In genomic region chr19:5680083-5680436, GRCh38 we compare ENCODE assay signal across 9 cellular contexts. TPM values are rescaled to one million over a fixed set of nuclear protein-coding genes. Genes with fewer than 3 reads are reported as not detected.
A peak's percentile ranks its signal among the peaks of the same experiment; 100 is the strongest.
DNase-seq lines count a peak whose midpoint lies in the region; ATAC-seq and TF ChIP-seq lines count a peak whose summit lies in the region.
"Had no signal": no experiment of that assay in that cellular context is flagged by ENCODE, and none has a peak within 500 bp of the region (broad histone marks: within the 10 kb centered on the region; RNA-seq: fewer than 3 reads in every experiment).

No MANE protein-coding gene starts in this region.

- peaks cover 0 to 2% (median 0%) of the 10 kb centered on the region in 7 donors for H3K9me3 Mint-ChIP-seq in CD14-positive monocyte

- DNase-seq in CD14-positive monocyte (ENCODE audit: low spot score) (no peak), Karpas-422 (no peak), coronary artery (ENCODE audit: low spot score) (no peak), lung microvascular endothelial cell (ENCODE audit: low read depth in 2 of 2) (peak; percentile 38 to 70), upper lobe of right lung (peak; percentile 78), NCI-H524 treated with DMSO at 0.1 percent for 48 hours (lab: John Stamatoyannopoulos, UW) (no peak), NOMO-1 treated with dmso at 0.1 percent for 144 hours (lab: John Stamatoyannopoulos, UW; ENCODE audit: unreplicated experiment) (no peak)

- H3K4me2 ChIP-seq in Karpas-422 (ENCODE audit: low read depth, low read length, poor library complexity, severe bottlenecking) = peak overlapping the region; percentile 84

- H2AFZ ChIP-seq in Karpas-422 (ENCODE audit: low read length) = peak overlapping the region; percentile 28; the same call in 1 of the 2 replicates

- H3K4me1 ChIP-seq in Karpas-422 (ENCODE audit: low read length) (peaks cover 16% of the 10 kb centered on the region), upper lobe of right lung (peaks cover 12% of the 10 kb centered on the region)

- H3K9me3 ChIP-seq in Karpas-422 (ENCODE audit: low read length) = no peaks in the 10 kb centered on the region
- H3K9me3 ChIP-seq in upper lobe of right lung = no peaks in the 10 kb centered on the region

- H3K27ac ChIP-seq in Karpas-422 (ENCODE audit: low read length) (peak overlapping the region; percentile 25; the same call in 1 of the 2 replicates), coronary artery (peak overlapping the region; percentile 89 to 94), upper lobe of right lung (peak overlapping the region; percentile 96)

- H3K9ac ChIP-seq in Karpas-422 (ENCODE audit: low read length) = peak overlapping the region; percentile 82

- no peaks in the 10 kb centered on the region for H4K20me1 ChIP-seq in Karpas-422 (ENCODE audit: insufficient read depth, low read depth, low read length)

- no peak for TF ChIP-seq CTCF in CD14-positive monocyte (IDR thresholded peaks at IDR 0.05)
- no peak for TF ChIP-seq CTCF in coronary artery (IDR thresholded peaks at IDR 0.05)
- no peak for TF ChIP-seq CTCF in upper lobe of right lung (IDR thresholded peaks at IDR 0.05)

- H3K9me2 ChIP-seq in Karpas-422 (replicated peaks; ENCODE audit: insufficient read depth, low read length) = no peaks in the 10 kb centered on the region

- peaks cover 0 to 5% (median 5%) of the 10 kb centered on the region in 3 donors for H3K27me3 Mint-ChIP-seq in CD14-positive monocyte (ENCODE audit: low read depth in 3 of 3)

- H3K36me3 ChIP-seq in Karpas-422 (ENCODE audit: insufficient read depth, low read length) = no peaks in the 10 kb centered on the region
- H3K36me3 ChIP-seq in upper lobe of right lung = no peaks in the 10 kb centered on the region

- H3K4me3 ChIP-seq in Karpas-422 (ENCODE audit: low read length) (peak overlapping the region; percentile 88), coronary artery (peak overlapping the region; percentile 93), upper lobe of right lung (peak overlapping the region; percentile 95)

- intact Hi-C loops in CD14-positive monocyte (cut with micrococcal nuclease) = loop anchor here (2.0 to 10.0 kb wide), 4 partner anchors 57 to 695 kb away; partner anchors contain the start of genes ALKBH7 (in 1 of the 2), DUS3L (in 1 of the 2), NDUFA11 (in 1 of the 2) and PSPN (in 1 of the 2)
- intact Hi-C loops in upper lobe of right lung (cut with DNase I) = no loop called here

- H3K79me2 ChIP-seq in Karpas-422 (ENCODE audit: low read length) = 0 out of 2 replicates have a peak, but pooled peaks cover 3% of the 10 kb centered on the region

- H3K36me3 Mint-ChIP-seq in CD14-positive monocyte = no peaks in the 10 kb centered on the region

- peak overlapping the region; percentile 94 to 99 (median 98) for H3K27ac Mint-ChIP-seq in CD14-positive monocyte

- ATAC-seq in upper lobe of right lung = peak; percentile 0
- no peak for ATAC-seq in GM18502 (IDR thresholded peaks at IDR 0.05; ENCODE audit: poor library complexity, unreplicated experiment)

- H3K4me1 Mint-ChIP-seq in CD14-positive monocyte = peaks cover 21% of the 10 kb centered on the region

- peak overlapping the region; percentile 97 to 99 for H3K4me3 Mint-ChIP-seq in CD14-positive monocyte

- H3K27me3 ChIP-seq in Karpas-422 (ENCODE audit: low read length) (no peaks in the 10 kb centered on the region), upper lobe of right lung (no peaks in the 10 kb centered on the region)

RNA-seq across cellular contexts. Expression of gene MICOS13, which starts 0.3 kb away (rescaled TPM):
- polyA plus RNA-seq in CD14-positive monocyte = 10 to 100 TPM; 78.6 to 82.7 TPM
- 63.4 and 118 TPM in 2 replicates for total RNA-seq in Karpas-422 (2014; rRNA removed; shearing (Covaris generic); ENCODE audit: low replicate concordance)
- total RNA-seq in lung microvascular endothelial cell (44.7 and 65.3 TPM in 2 replicates), upper lobe of right lung (48.3 TPM)

RNA-seq across cellular contexts. Expression of gene HSD11B1L, which starts 0.8 kb away (rescaled TPM):
- 1 to 10 TPM; 1.9 to 2.4 TPM for polyA plus RNA-seq in CD14-positive monocyte
- 6.9 and 9.0 TPM in 2 replicates for total RNA-seq in Karpas-422 (2014; rRNA removed; shearing (Covaris generic); ENCODE audit: low replicate concordance)
- total RNA-seq in lung microvascular endothelial cell (6.1 and 9.1 TPM in 2 replicates), upper lobe of right lung (6.6 TPM)

RNA-seq across cellular contexts. Expression of gene RPL36, which starts 10.0 kb away (rescaled TPM):
- 100 to 1,000 TPM; 627 to 708 TPM for polyA plus RNA-seq in CD14-positive monocyte
- 3,189 and 3,229 TPM in 2 replicates for total RNA-seq in Karpas-422 (2014; rRNA removed; shearing (Covaris generic); ENCODE audit: low replicate concordance)
- 763 and 989 TPM in 2 replicates for total RNA-seq in lung microvascular endothelial cell
- 564 TPM for total RNA-seq in upper lobe of right lung

RNA-seq across cellular contexts. Expression of gene LONP1, which starts 39.9 kb away (rescaled TPM):
- 10 to 100 TPM; 12.1 to 13.8 TPM for polyA plus RNA-seq in CD14-positive monocyte
- 65.7 and 165 TPM in 2 replicates for total RNA-seq in Karpas-422 (2014; rRNA removed; shearing (Covaris generic); ENCODE audit: low replicate concordance)
- total RNA-seq in lung microvascular endothelial cell = 44.9 and 51.4 TPM in 2 replicates
- total RNA-seq in upper lobe of right lung = 79.1 TPM

RNA-seq across cellular contexts. Expression of gene CATSPERD, which starts 40.4 kb away (rescaled TPM):
- polyA plus RNA-seq in CD14-positive monocyte = not detected
- total RNA-seq in Karpas-422 (2014; rRNA removed; shearing (Covaris generic); ENCODE audit: low replicate concordance) = not detected in 2 replicates
- not detected in 2 replicates for total RNA-seq in lung microvascular endothelial cell
- total RNA-seq in upper lobe of right lung = not detected
- total RNA-seq: HT1080 had no signal

Comparison
In these comparisons a context has a peak if more than half of its experiments do, and no peak if none do; other contexts are left out.
1. DNase-seq: peak in lung microvascular endothelial cell (2 of 2) and upper lobe of right lung (single experiment); none in CD14-positive monocyte (single experiment), Karpas-422 (single experiment), coronary artery (single experiment), NCI-H524 treated with DMSO at 0.1 percent for 48 hours (single experiment) and NOMO-1 treated with dmso at 0.1 percent for 144 hours (single experiment).
2. H3K27ac ChIP-seq: peak in every context shown above with its lines; median percentile 96 in upper lobe of right lung; 92 in coronary artery; 25 in Karpas-422.
3. Peak in every context shown above with its lines, with median percentiles within 50 percentile points of each other: H3K4me3 ChIP-seq.